Comparison of ENCODE assay signal across 19 cellular contexts in the genomic region with DNA sequence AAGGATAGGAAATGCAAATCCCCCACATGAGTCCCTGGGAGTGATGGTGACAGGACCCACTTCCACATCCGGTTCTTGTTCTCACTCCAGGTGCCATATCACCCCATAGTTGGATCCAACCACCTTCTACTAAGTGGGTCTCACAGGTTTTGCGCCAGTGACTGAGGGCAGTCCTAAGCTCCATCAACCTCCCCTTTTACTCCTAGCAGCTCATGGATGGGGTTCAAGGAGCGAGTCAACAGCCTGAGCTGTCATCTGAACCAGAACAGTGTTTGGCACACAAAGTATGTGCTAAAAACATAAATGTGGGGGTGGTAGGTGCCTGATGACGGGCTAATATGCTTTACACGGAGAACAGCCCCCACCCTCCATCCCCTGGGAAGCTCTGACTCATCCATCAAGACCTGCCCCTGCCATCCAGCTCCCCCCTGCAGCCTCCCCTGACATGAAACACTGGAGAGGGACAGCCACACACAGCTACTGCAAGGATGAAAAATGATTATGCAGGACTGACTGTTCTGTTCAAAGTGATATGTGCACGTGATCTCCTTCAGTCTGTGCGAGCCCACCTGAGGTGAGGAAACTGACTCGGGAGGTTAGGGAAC.
DNase-seq lines count a peak whose midpoint lies in the region; ATAC-seq and TF ChIP-seq lines count a peak whose summit lies in the region.
"Had no signal": no experiment of that assay in that cellular context is flagged by ENCODE, and none has a peak within 500 bp of the region (broad histone marks: within the 10 kb centered on the region; RNA-seq: fewer than 3 reads in every experiment).

No MANE protein-coding gene starts in this region.

- no peak overlapping the region for H3K9ac ChIP-seq in fibroblast of lung (ENCODE audit: insufficient read depth, low read length)
- H3K9ac ChIP-seq: KMS-11 had no signal

- H3K4me1 ChIP-seq in fibroblast of lung (ENCODE audit: control insufficient read depth, extremely low read depth, insufficient read depth, low read length) = no peaks in the 10 kb centered on the region
- H3K4me1 ChIP-seq in osteoblast (ENCODE audit: insufficient read depth, low read length) = peaks cover 12% of the 10 kb centered on the region

- no peaks in the 10 kb centered on the region for H3K79me2 ChIP-seq in fibroblast of lung (ENCODE audit: control insufficient read depth, insufficient read depth, low read length)
- no peaks in the 10 kb centered on the region for H3K79me2 ChIP-seq in osteoblast (ENCODE audit: insufficient read depth, low read length)

- H3K4me2 ChIP-seq in fibroblast of lung (ENCODE audit: extremely low read depth, insufficient read depth, low read length) (no peak overlapping the region), osteoblast (ENCODE audit: insufficient read depth, low read length) (peak overlapping the region; percentile 35)
- H3K4me2 ChIP-seq: KMS-11 had no signal

- TF ChIP-seq CTCF in fibroblast of lung (conservative IDR thresholded peaks at IDR 0.05 in 1 of 2, IDR thresholded peaks at IDR 0.05 in 1 of 2; ENCODE audit: low read depth in 1 of 2, low read length in 2 of 2) (no peak), osteoblast (IDR thresholded peaks at IDR 0.05; ENCODE audit: extremely low read depth, low read depth, low read length) (no peak)

- no peaks in the 10 kb centered on the region for H3K9me3 ChIP-seq in fibroblast of lung (ENCODE audit: control insufficient read depth, insufficient read depth, low read depth, low read length)
- H3K9me3 ChIP-seq in osteoblast (ENCODE audit: low read depth, low read length) = no peaks in the 10 kb centered on the region
- H3K9me3 ChIP-seq: stomach had no signal

- H3K4me3 ChIP-seq in fibroblast of lung (replicated peaks in 1 of 4; ENCODE audit: control extremely low read depth in 1 of 4, insufficient read depth in 1 of 4, low read depth in 3 of 4, low read length in 4 of 4) (no peak overlapping the region), osteoblast (ENCODE audit: insufficient read depth, low read length) (no peak overlapping the region), H7 (ENCODE audit: insufficient read depth, low read depth, low read length) (no peak overlapping the region)
- H3K4me3 ChIP-seq: stomach had no signal

- no peak overlapping the region for H2AFZ ChIP-seq in fibroblast of lung (ENCODE audit: low read length)
- no peak overlapping the region for H2AFZ ChIP-seq in osteoblast (ENCODE audit: low read length)

- H3K27ac ChIP-seq in fibroblast of lung (ENCODE audit: insufficient read depth, low read length) (no peak overlapping the region), osteoblast (ENCODE audit: low read depth, low read length) (peak overlapping the region; percentile 23)
- H3K27ac ChIP-seq: KMS-11, stomach had no signal

- H3K36me3 ChIP-seq in fibroblast of lung (ENCODE audit: control insufficient read depth, insufficient read depth, low read length) (no peaks in the 10 kb centered on the region), osteoblast (ENCODE audit: insufficient read depth, low read length) (no peaks in the 10 kb centered on the region), H7 (replicated peaks; ENCODE audit: control insufficient read depth, insufficient read depth, low read length) (no peaks in the 10 kb centered on the region)
- H3K36me3 ChIP-seq: stomach had no signal

- ATAC-seq in GM21381 (IDR thresholded peaks at IDR 0.05; ENCODE audit: unreplicated experiment) = no peak
- ATAC-seq in GM21423 (IDR thresholded peaks at IDR 0.05; ENCODE audit: unreplicated experiment) = no peak
- ATAC-seq: left colon had no signal

- DNase-seq in AG20443 (ENCODE audit: low spot score) (peak; percentile 37), M059J (ENCODE audit: low read depth) (peak; percentile 15), fibroblast of lung (ENCODE audit: low read depth in 2 of 2) (peak; percentile 39 to 73), osteoblast (ENCODE audit: insufficient read length, low spot score, missing footprints) (peak; percentile 84), H7 (no peak)
- DNase-seq in activated CD4-positive, alpha-beta T cell treated with anti-CD3 and anti-CD28 coated beads, Interleukin-2, amount 50 U/mL, for 48 hours = no peak
- DNase-seq: activated CD4-positive, alpha-beta T cell treated with anti-CD3 and anti-CD28 coated beads, Interleukin-2, amount 10 ng/mL, durations not matched to agents 24 days and 14 days; activated naive CD8-positive, alpha-beta T cell treated with anti-CD3 and anti-CD28 coated beads for 36 hours; activated T-cell treated with anti-CD3 and anti-CD28 coated beads, Interleukin-2, amount 50 U/mL, for 24 hours; CD4-positive, alpha-beta T cell; erythroblast; left colon; NCI-H1436; NCI-H510A; stimulated activated CD4-positive, alpha-beta T cell treated with anti-CD3 and anti-CD28 coated beads, Interleukin-12 subunit alpha, Interleukin-12 subunit beta, amount 100 ng/mL, for 4 hours; stomach had no signal

- H4K20me1 ChIP-seq in fibroblast of lung (ENCODE audit: control insufficient read depth, extremely low read depth, insufficient read depth, low read length) (no peaks in the 10 kb centered on the region), osteoblast (ENCODE audit: insufficient read depth, low read length) (no peaks in the 10 kb centered on the region)

- no peaks in the 10 kb centered on the region for H3K27me3 ChIP-seq in fibroblast of lung (ENCODE audit: control insufficient read depth, insufficient read depth, low read length)
- H3K27me3 ChIP-seq in osteoblast (ENCODE audit: insufficient read depth, low read length) = peaks cover 7% of the 10 kb centered on the region
- no peaks in the 10 kb centered on the region for H3K27me3 ChIP-seq in H7 (ENCODE audit: control insufficient read depth, insufficient read depth, low read length)
- H3K27me3 ChIP-seq: stomach had no signal

Comparison
In these comparisons a context has a peak if more than half of its experiments do, and no peak if none do; other contexts are left out.
1. DNase-seq: peak in AG20443 (single experiment), M059J (single experiment), fibroblast of lung (2 of 2) and osteoblast (single experiment); none in activated CD4-positive, alpha-beta T cell treated with anti-CD3 and anti-CD28 coated beads, Interleukin-2, amount 50 U/mL, for 48 hours (0 of 2) and H7 (single experiment).